Comparison of ENCODE assay signal across 8 cellular contexts in genomic region chr5:51380603-51381207, GRCh38. TPM values are rescaled to one million over a fixed set of nuclear protein-coding genes. Genes with fewer than 3 reads are reported as not detected.
A peak's percentile ranks its signal among the peaks of the same experiment; 100 is the strongest.
DNase-seq lines count a peak whose midpoint lies in the region; ATAC-seq and TF ChIP-seq lines count a peak whose summit lies in the region.

No MANE protein-coding gene starts in this region.

- no peaks in the 10 kb centered on the region for H3K79me2 ChIP-seq in PC-9 (ENCODE audit: low read depth)
- H3K79me2 ChIP-seq in hepatocyte = peaks cover 92% of the 10 kb centered on the region

- H3K4me3 Mint-ChIP-seq in activated naive CD8-positive, alpha-beta T cell treated with anti-CD3 and anti-CD28 coated beads, Interleukin-2, amount 50 U/mL, for 24 hours = no peak overlapping the region

- no TSS peak for BruUV-seq in PC-9 (replicated peaks; lab: Mats Ljungman, UMichigan)

- H3K36me3 ChIP-seq in PC-9 (ENCODE audit: low read depth) (no peaks in the 10 kb centered on the region), hepatocyte (replicated peaks; ENCODE audit: insufficient read depth, low read depth) (no peaks in the 10 kb centered on the region)

- H3K9me2 ChIP-seq in PC-9 (ENCODE audit: insufficient read depth) (no peaks in the 10 kb centered on the region), hepatocyte (replicated peaks; ENCODE audit: insufficient read depth) (no peaks in the 10 kb centered on the region)

- no peaks in the 10 kb centered on the region for H3K36me3 Mint-ChIP-seq in activated naive CD8-positive, alpha-beta T cell treated with anti-CD3 and anti-CD28 coated beads, Interleukin-2, amount 50 U/mL, for 24 hours (ENCODE audit: low read depth)

- no peak for DNase-seq in AG09309 (ENCODE audit: low read depth)
- peak in 1 of 2 experiments; percentile 9 for DNase-seq in PC-9
- DNase-seq in hepatocyte (ENCODE audit: low spot score) = peak; percentile 71
- no peak for DNase-seq in activated naive CD8-positive, alpha-beta T cell treated with anti-CD3 and anti-CD28 coated beads, Interleukin-2, amount 50 U/mL, for 24 hours
- DNase-seq in OCI-M2 (lab: John Stamatoyannopoulos, UW; ENCODE audit: unreplicated experiment) = no peak
- DNase-seq in ecto neural progenitor cell (ENCODE audit: low spot score) = no peak
- no peak for DNase-seq in C1 segment of cervical spinal cord (lab: John Stamatoyannopoulos, UW)

- peak; percentile 43 for ATAC-seq in GM19395 (IDR thresholded peaks at IDR 0.05; ENCODE audit: unreplicated experiment)
- no peak for ATAC-seq in activated naive CD8-positive, alpha-beta T cell treated with anti-CD3 and anti-CD28 coated beads, Interleukin-2, amount 50 U/mL, for 24 hours

- H4K20me1 ChIP-seq in PC-9 (ENCODE audit: insufficient read depth) = no peaks in the 10 kb centered on the region
- peaks cover 5% of the 10 kb centered on the region for H4K20me1 ChIP-seq in hepatocyte (ENCODE audit: insufficient read depth, poor library complexity, severe bottlenecking)

- no peaks in the 10 kb centered on the region for H3F3A ChIP-seq in PC-9 (ENCODE audit: insufficient read depth, low read depth)

- peaks cover 6% of the 10 kb centered on the region for H3K4me1 Mint-ChIP-seq in activated naive CD8-positive, alpha-beta T cell treated with anti-CD3 and anti-CD28 coated beads, Interleukin-2, amount 50 U/mL, for 24 hours

- POLR2A ChIA-PET in PC-9 (lab: Charles Lee; ENCODE audit: unreplicated experiment) = no interaction called here

- H3K4me2 ChIP-seq in PC-9 = no peak overlapping the region
- peak overlapping the region; percentile 91 for H3K4me2 ChIP-seq in hepatocyte

- no peaks in the 10 kb centered on the region for H3K9me3 ChIP-seq in PC-9 (ENCODE audit: insufficient read depth, low read depth)
- H3K9me3 ChIP-seq in hepatocyte (ENCODE audit: low read depth) = no peaks in the 10 kb centered on the region

- peaks cover 3% of the 10 kb centered on the region for H3K9me3 Mint-ChIP-seq in activated naive CD8-positive, alpha-beta T cell treated with anti-CD3 and anti-CD28 coated beads, Interleukin-2, amount 50 U/mL, for 24 hours

- TF ChIP-seq CTCF in AG09309 (IDR thresholded peaks at IDR 0.05; ENCODE audit: control insufficient read depth, insufficient read depth, low read depth, low read length, missing control alignments) = peak; percentile 47
- TF ChIP-seq CTCF in PC-9 (conservative IDR thresholded peaks at IDR 0.05) = peak; percentile 74
- TF ChIP-seq CTCF in hepatocyte (IDR thresholded peaks at IDR 0.05; ENCODE audit: poor library complexity) = peak; percentile 72

- H3K4me1 ChIP-seq in PC-9 (replicated peaks; ENCODE audit: insufficient read depth) = no peaks in the 10 kb centered on the region; the same call in 1 of the 2 replicates
- no peaks in the 10 kb centered on the region for H3K4me1 ChIP-seq in hepatocyte (ENCODE audit: insufficient read depth)

- H3K27ac Mint-ChIP-seq in activated naive CD8-positive, alpha-beta T cell treated with anti-CD3 and anti-CD28 coated beads, Interleukin-2, amount 50 U/mL, for 24 hours = no peak overlapping the region

- no peaks in the 10 kb centered on the region for H3K27me3 ChIP-seq in PC-9 (ENCODE audit: insufficient read depth, low read depth)
- H3K27me3 ChIP-seq in hepatocyte = peaks cover 81% of the 10 kb centered on the region

- H2AFZ ChIP-seq in PC-9 = no peak overlapping the region
- H2AFZ ChIP-seq in hepatocyte = no peak overlapping the region

- 5% methylated on average over 7 of the region's 7 CpGs for WGBS in hepatocyte (ENCODE audit: low lambda C conversion rate, missing lambda C conversion rate)

- no peak overlapping the region for H3K27ac ChIP-seq in PC-9
- H3K27ac ChIP-seq in hepatocyte = peak overlapping the region; percentile 92

- intact Hi-C loops in PC-9 (cut with micrococcal nuclease; ENCODE audit: unreplicated experiment) = loop anchor here (5.0 kb wide), 1 partner anchor 302 kb away; no protein-coding TSS in a partner anchor

- CTCF ChIA-PET in PC-9 (lab: Charles Lee) = no interaction called here

- peaks cover 91% of the 10 kb centered on the region for H3K27me3 Mint-ChIP-seq in activated naive CD8-positive, alpha-beta T cell treated with anti-CD3 and anti-CD28 coated beads, Interleukin-2, amount 50 U/mL, for 24 hours

- H3K4me3 ChIP-seq in AG09309 (ENCODE audit: control insufficient read depth, low read depth, low read length) (no peak overlapping the region), PC-9 (no peak overlapping the region), hepatocyte (peak overlapping the region; percentile 46)

RNA-seq across cellular contexts. Expression of gene ISL1, which starts 2.5 kb away (rescaled TPM):
- total RNA-seq in PC-9 (2021) (not detected in 2 replicates), hepatocyte (25.0 and 29.1 TPM in 2 replicates)
- 16.2 and 22.0 TPM in 2 replicates for polyA plus RNA-seq in hepatocyte

Comparison
In these comparisons a context has a peak if more than half of its experiments do, and no peak if none do; other contexts are left out.
1. RNA of gene ISL1, which starts 2.5 kb away (total RNA-seq): 25.0 to 29.1 TPM in hepatocyte; not detected in PC-9; every median in the first group is over 10 times any median in the second.
2. Peak in every context shown above with its lines, with median percentiles within 50 percentile points of each other: CTCF ChIP-seq.